ENCODE assay signal across 33 cellular contexts in genomic region chr2:174062934-174063333, GRCh38.
DNase-seq lines count a peak whose midpoint lies in the region; ATAC-seq and TF ChIP-seq lines count a peak whose summit lies in the region.
"Had no signal": no experiment of that assay in that cellular context is flagged by ENCODE, and none has a peak within 500 bp of the region (broad histone marks: within the 10 kb centered on the region; RNA-seq: fewer than 3 reads in every experiment).

No MANE protein-coding gene starts in this region.

- no peaks in the 10 kb centered on the region for H3K27me3 ChIP-seq in right atrium auricular region
- H3K27me3 ChIP-seq in mesendoderm (ENCODE audit: insufficient read depth, low read length, poor library complexity), result no peaks in the 10 kb centered on the region
- H3K27me3 ChIP-seq in aorta (ENCODE audit: control insufficient read depth in 1 of 2, insufficient read depth in 2 of 2, low read length in 1 of 2), result no peaks in the 10 kb centered on the region
- H3K27me3 ChIP-seq: foreskin keratinocyte, heart left ventricle, tibial nerve had no signal

- H2AK5ac ChIP-seq in mesendoderm (ENCODE audit: low read length), result no peak overlapping the region

- no peak overlapping the region for H3K4ac ChIP-seq in mesendoderm (ENCODE audit: low read depth, low read length)

- H3K9me3 ChIP-seq in right atrium auricular region (no peaks in the 10 kb centered on the region), aorta (ENCODE audit: control insufficient read depth, low read length) (no peaks in the 10 kb centered on the region)
- H3K9me3 ChIP-seq: heart left ventricle, psoas muscle, SK-N-SH, tibial nerve had no signal

- DNase-seq in Right ventricle myocardium inferior (ENCODE audit: missing footprints) (no peak), right atrium auricular region (ENCODE audit: low spot score) (no peak), choroid plexus epithelial cell (ENCODE audit: low read depth) (peak; percentile 18), mesendoderm (peak; percentile 58), aorta (no peak), A172 (ENCODE audit: low spot score) (no peak), cortex of kidney (lab: John Stamatoyannopoulos, UW) (no peak), HCEC 1CT (no peak)
- DNase-seq: activated CD4-positive, alpha-beta T cell treated with anti-CD3 and anti-CD28 coated beads for 48 hours; activated gamma-delta T cell treated with Interleukin-2 at 50 U/mL for 16 hours; activated T-cell treated with anti-CD3 and anti-CD28 coated beads, Interleukin-2, amount 50 U/mL, for 24 hours; AML-193; CD4-positive, alpha-beta T cell; effector memory CD4-positive, alpha-beta T cell; EL; heart left ventricle; KBM-7; left colon; MM.1S; naive B cell; NCI-H1417 treated with DMSO at 0.1 percent for 48 hours; NCI-H2081; NCI-H226; NCI-H774; occipital lobe; psoas muscle; RPMI8226; SK-N-SH; stimulated activated naive CD8-positive, alpha-beta T cell treated with anti-CD3 and anti-CD28 coated beads, Interleukin-15, amount 100 ng/mL, for 72 hours; T-helper 17 cell had no signal

- no peaks in the 10 kb centered on the region for H3K79me2 ChIP-seq in mesendoderm (ENCODE audit: control insufficient read depth, insufficient read depth, low read length)

- H4K8ac ChIP-seq in mesendoderm (ENCODE audit: low read depth, low read length), result no peak overlapping the region

- H3K18ac ChIP-seq in mesendoderm (ENCODE audit: low read length), result peak overlapping the region; percentile 16

- H3K36me3 ChIP-seq in right atrium auricular region, result no peaks in the 10 kb centered on the region
- no peaks in the 10 kb centered on the region for H3K36me3 ChIP-seq in mesendoderm (ENCODE audit: control insufficient read depth, insufficient read depth, low read length)
- H3K36me3 ChIP-seq in aorta (ENCODE audit: control insufficient read depth in 1 of 2, insufficient read depth in 2 of 2, low read length in 1 of 2), result no peaks in the 10 kb centered on the region
- H3K36me3 ChIP-seq: heart left ventricle, tibial nerve had no signal

- no peak for TF ChIP-seq CTCF in right atrium auricular region (IDR thresholded peaks at IDR 0.05)
- no peak for TF ChIP-seq CTCF in choroid plexus epithelial cell (conservative IDR thresholded peaks at IDR 0.05; ENCODE audit: low read depth, low read length)

- peak overlapping the region; percentile 7 for H2BK120ac ChIP-seq in mesendoderm (ENCODE audit: low read depth, low read length)

- H3K79me1 ChIP-seq in mesendoderm (ENCODE audit: low read length), result no peaks in the 10 kb centered on the region

- no peak overlapping the region for H3K4me2 ChIP-seq in mesendoderm (ENCODE audit: low read length)
- H3K4me2 ChIP-seq: A549, SK-N-SH had no signal

- no CpG with 5 or more reads among the region's 7 CpGs for WGBS in mesendoderm (ENCODE audit: extremely low coverage, insufficient coverage, low lambda C conversion rate)
- 67 to 77% methylated on average over 7 of the region's 7 CpGs for WGBS in aorta, 2 donors

- no peak overlapping the region for H3K9ac ChIP-seq in mesendoderm (ENCODE audit: low read length)
- H3K9ac ChIP-seq: SK-N-SH had no signal

- H3K23ac ChIP-seq in mesendoderm (ENCODE audit: low read length), result no peak overlapping the region

- H3K27ac ChIP-seq in right atrium auricular region, result peak overlapping the region in 1 of 2 donors; percentile 66
- H3K27ac ChIP-seq in mesendoderm (ENCODE audit: low read depth, low read length), result peak overlapping the region; percentile 72
- no peak overlapping the region for H3K27ac ChIP-seq in aorta (ENCODE audit: low read depth in 1 of 2, low read length in 2 of 2)
- H3K27ac ChIP-seq: foreskin keratinocyte, psoas muscle had no signal

- H4K5ac ChIP-seq in mesendoderm (ENCODE audit: low read length), result no peak overlapping the region

- ATAC-seq in Right ventricle myocardium inferior, result peak; percentile 63
- peak; percentile 62 for ATAC-seq in aorta (ENCODE audit: low FRiP score)
- ATAC-seq: A549; left colon; psoas muscle; stimulated activated naive CD8-positive, alpha-beta T cell treated with anti-CD3 and anti-CD28 coated beads, Interleukin-15, amount 100 ng/mL, for 72 hours; T-helper 17 cell had no signal

- H3K4me1 ChIP-seq in right atrium auricular region (no peaks in the 10 kb centered on the region), mesendoderm (ENCODE audit: control insufficient read depth, low read depth, low read length) (peaks cover 11% of the 10 kb centered on the region), aorta (ENCODE audit: control insufficient read depth in 1 of 2, insufficient read depth in 2 of 2, low read length in 2 of 2) (no peaks in the 10 kb centered on the region)
- H3K4me1 ChIP-seq: psoas muscle had no signal

- H2BK5ac ChIP-seq in mesendoderm (ENCODE audit: low read length), result no peak overlapping the region

- intact Hi-C loops in Right ventricle myocardium inferior (cut with DNase I), result no loop called here
- intact Hi-C loops in aorta (cut with DNase I), result no loop called here

- H3K56ac ChIP-seq in mesendoderm (ENCODE audit: low read length), result no peak overlapping the region

- H3K4me3 ChIP-seq in right atrium auricular region (no peak overlapping the region), choroid plexus epithelial cell (ENCODE audit: low read depth, low read length) (no peak overlapping the region), mesendoderm (ENCODE audit: low read length) (no peak overlapping the region), aorta (ENCODE audit: low read length in 2 of 2) (no peak overlapping the region)
- H3K4me3 ChIP-seq: A549, heart left ventricle, psoas muscle had no signal

- no peak overlapping the region for H2BK15ac ChIP-seq in mesendoderm (replicated peaks; ENCODE audit: low read depth)

Comparison
In these comparisons a context has a peak if more than half of its experiments do, and no peak if none do; other contexts are left out.
1. DNase-seq: peak in choroid plexus epithelial cell (single experiment) and mesendoderm (single experiment); none in Right ventricle myocardium inferior (single experiment), right atrium auricular region (single experiment), aorta (0 of 2), A172 (single experiment), cortex of kidney (single experiment) and HCEC 1CT (single experiment).